ENCODE assay signal across 7 cellular contexts in the genomic region with DNA sequence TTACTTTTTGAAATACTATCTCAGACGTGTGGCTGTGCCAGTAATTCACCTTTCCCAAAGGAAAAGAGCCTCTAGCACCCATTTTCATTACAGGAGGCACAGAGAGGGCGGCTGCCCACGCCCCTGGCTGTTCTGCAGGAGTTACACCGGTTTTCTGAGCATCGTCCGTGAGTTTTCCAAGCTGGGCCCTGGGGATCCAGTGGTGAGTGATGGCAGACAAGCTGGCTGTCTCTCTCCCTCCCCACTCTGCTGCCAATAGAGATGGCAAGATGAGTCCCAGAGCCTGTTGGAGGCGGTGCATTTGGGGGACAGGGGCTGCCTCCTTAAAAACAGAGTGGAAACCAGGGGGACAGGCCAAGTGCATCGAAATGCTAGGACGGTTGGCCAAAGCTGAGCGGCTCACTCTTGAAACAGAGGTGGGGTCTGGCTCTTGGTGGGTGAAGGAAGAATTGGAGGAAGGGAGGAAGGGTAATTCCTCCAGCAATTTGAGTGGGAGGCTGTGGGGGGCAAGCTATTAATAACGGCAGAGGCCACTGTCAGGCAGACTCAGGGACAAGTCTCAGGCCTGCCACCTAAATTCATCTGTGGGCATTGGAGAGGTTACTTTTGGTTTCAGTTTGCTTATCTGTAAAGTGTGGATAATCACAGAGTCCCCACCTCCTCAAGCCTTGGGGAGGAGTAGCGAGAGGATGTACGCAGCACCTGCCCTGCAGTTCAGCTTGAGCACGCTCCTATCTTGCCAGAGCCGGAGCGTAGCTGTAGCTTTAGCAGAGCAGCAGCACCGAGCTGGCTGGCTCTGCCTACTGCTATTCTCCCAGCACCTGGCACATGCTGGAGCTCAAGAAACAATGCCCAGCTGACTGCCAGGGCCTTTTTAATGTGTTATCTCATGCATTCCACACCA. TPM values are rescaled to one million over a fixed set of nuclear protein-coding genes. Genes with fewer than 3 reads are reported as not detected.
A peak's percentile ranks its signal among the peaks of the same experiment; 100 is the strongest.
DNase-seq lines count a peak whose midpoint lies in the region; ATAC-seq and TF ChIP-seq lines count a peak whose summit lies in the region.

No MANE protein-coding gene starts in this region.

- no peaks in the 10 kb centered on the region for H3F3A ChIP-seq in PC-9 (ENCODE audit: insufficient read depth, low read depth)

- peak overlapping the region; percentile 44 for H3K4me3 Mint-ChIP-seq in activated naive CD8-positive, alpha-beta T cell

- no peaks in the 10 kb centered on the region for H3K36me3 ChIP-seq in Panc1 (ENCODE audit: control insufficient read depth, insufficient read depth, low read length)
- no peaks in the 10 kb centered on the region for H3K36me3 ChIP-seq in osteoblast (ENCODE audit: insufficient read depth, low read length)
- no peaks in the 10 kb centered on the region for H3K36me3 ChIP-seq in PC-9 (ENCODE audit: low read depth)

- H3K9me2 ChIP-seq in PC-9 (ENCODE audit: insufficient read depth) = no peaks in the 10 kb centered on the region

- no peaks in the 10 kb centered on the region for H3K9me3 ChIP-seq in Panc1 (ENCODE audit: control insufficient read depth, insufficient read depth, low read depth, low read length)
- no peaks in the 10 kb centered on the region for H3K9me3 ChIP-seq in osteoblast (ENCODE audit: low read depth, low read length)
- no peaks in the 10 kb centered on the region for H3K9me3 ChIP-seq in PC-9 (ENCODE audit: insufficient read depth, low read depth)

- H4K20me1 ChIP-seq in osteoblast (ENCODE audit: insufficient read depth, low read length) (no peaks in the 10 kb centered on the region), PC-9 (ENCODE audit: insufficient read depth) (no peaks in the 10 kb centered on the region)

- no peaks in the 10 kb centered on the region for H3K27me3 Mint-ChIP-seq in activated naive CD8-positive, alpha-beta T cell

- no peaks in the 10 kb centered on the region for H3K36me3 Mint-ChIP-seq in activated naive CD8-positive, alpha-beta T cell

- BruUV-seq in Panc1 (replicated peaks; lab: Mats Ljungman, UMichigan) (no TSS peak), PC-9 (replicated peaks; lab: Mats Ljungman, UMichigan) (no TSS peak)

- no peaks in the 10 kb centered on the region for H3K27me3 ChIP-seq in Panc1 (ENCODE audit: control insufficient read depth, insufficient read depth, low read length)
- no peaks in the 10 kb centered on the region for H3K27me3 ChIP-seq in osteoblast (ENCODE audit: insufficient read depth, low read length)
- peaks cover 3% of the 10 kb centered on the region; the same call in 1 of the 2 replicates for H3K27me3 ChIP-seq in PC-9 (ENCODE audit: insufficient read depth, low read depth)

- DNase-seq in Panc1 (ENCODE audit: low read depth, low spot score) = no peak
- no peak for DNase-seq in osteoblast (ENCODE audit: insufficient read length, low spot score, missing footprints)
- DNase-seq in PC-9 = no peak
- DNase-seq in coronary artery (ENCODE audit: low spot score) = no peak

- peak overlapping the region; percentile 93 for H3K27ac Mint-ChIP-seq in activated naive CD8-positive, alpha-beta T cell

- H2AFZ ChIP-seq in osteoblast (ENCODE audit: low read length) = peak overlapping the region; percentile 59
- no peak overlapping the region for H2AFZ ChIP-seq in PC-9

- intact Hi-C loops in Panc1 (cut with micrococcal nuclease; ENCODE audit: unreplicated experiment) = no loop called here
- intact Hi-C loops in PC-9 (cut with micrococcal nuclease; ENCODE audit: unreplicated experiment) = loop anchor here (5.0 kb wide), 3 partner anchors 179 to 609 kb away; no protein-coding TSS in a partner anchor

- H3K4me2 ChIP-seq in osteoblast (ENCODE audit: insufficient read depth, low read length) (peak overlapping the region; percentile 24), PC-9 (no peak overlapping the region)

- CTCF ChIA-PET in Panc1 (lab: Charles Lee) = interaction anchor here (0.6 to 6.9 kb wide), 2 partner anchors 59 to 72 kb away, joined by 5 to 113 read pairs; no protein-coding TSS in a partner anchor
- CTCF ChIA-PET in PC-9 (lab: Charles Lee) = no interaction called here

- H3K4me3 ChIP-seq in Panc1 (ENCODE audit: low read depth in 2 of 2, low read length in 2 of 2) = peak overlapping the region in 1 of 2 experiments; percentile 18; a peak in 1 of 4 replicates
- no peak overlapping the region for H3K4me3 ChIP-seq in osteoblast (ENCODE audit: insufficient read depth, low read length)
- H3K4me3 ChIP-seq in PC-9 = no peak overlapping the region
- H3K4me3 ChIP-seq in coronary artery = no peak overlapping the region

- no peaks in the 10 kb centered on the region for H3K9me3 Mint-ChIP-seq in activated naive CD8-positive, alpha-beta T cell (ENCODE audit: low read depth)

- peaks cover 43% of the 10 kb centered on the region for H3K4me1 Mint-ChIP-seq in activated naive CD8-positive, alpha-beta T cell (ENCODE audit: low read depth)

- ATAC-seq in GM18909 (IDR thresholded peaks at IDR 0.05; ENCODE audit: poor library complexity, unreplicated experiment) (peak; percentile 66), HG02938 (IDR thresholded peaks at IDR 0.05; ENCODE audit: unreplicated experiment) (peak; percentile 48), Panc1 (peak; percentile 14; the same call in 1 of the 2 replicates)

- H3K27ac ChIP-seq in Panc1 (ENCODE audit: low read length) (no peak overlapping the region), osteoblast (ENCODE audit: low read depth, low read length) (no peak overlapping the region), PC-9 (no peak overlapping the region), coronary artery (no peak overlapping the region)

- H3K4me1 ChIP-seq in Panc1 (ENCODE audit: control insufficient read depth, insufficient read depth, low read length) (peaks cover 6% of the 10 kb centered on the region), osteoblast (ENCODE audit: insufficient read depth, low read length) (no peaks in the 10 kb centered on the region), PC-9 (replicated peaks; ENCODE audit: insufficient read depth) (no peaks in the 10 kb centered on the region; the same call in 1 of the 2 replicates)

- in situ Hi-C loops in Panc1 (cut with HindIII; ENCODE audit: low pct_unique_long_range_greater_than_20kb, low sequenced_read_pairs) = no loop called here

- POLR2A ChIA-PET in Panc1 (lab: Charles Lee) (interaction anchor here (0.6 kb wide), 1 partner anchor 78 kb away, joined by 11 read pairs; no protein-coding TSS in a partner anchor), PC-9 (lab: Charles Lee; ENCODE audit: unreplicated experiment) (no interaction called here)

- TF ChIP-seq CTCF in Panc1 (IDR thresholded peaks at IDR 0.05) = no peak
- no peak for TF ChIP-seq CTCF in osteoblast (IDR thresholded peaks at IDR 0.05; ENCODE audit: extremely low read depth, low read depth, low read length)
- TF ChIP-seq CTCF in PC-9 (conservative IDR thresholded peaks at IDR 0.05) = no peak
- no peak for TF ChIP-seq CTCF in coronary artery (IDR thresholded peaks at IDR 0.05)

- H3K79me2 ChIP-seq in osteoblast (ENCODE audit: insufficient read depth, low read length) (no peaks in the 10 kb centered on the region), PC-9 (ENCODE audit: low read depth) (no peaks in the 10 kb centered on the region)

RNA-seq across cellular contexts. Expression of gene NOS2, which starts 7.5 kb away (rescaled TPM):
- total RNA-seq in Panc1 (2021; ENCODE audit: unreplicated experiment) (0.08 TPM), osteoblast (not detected in 2 replicates), PC-9 (2021) (not detected in 2 replicates)
- 0.07 TPM for polyA plus RNA-seq in Panc1 (2012; ENCODE audit: insufficient read length)

Comparison
In these comparisons a context has a peak if more than half of its experiments do, and no peak if none do; other contexts are left out.
1. ATAC-seq: peak in every context shown above with its lines; median percentile 66 in GM18909; 48 in HG02938; 14 in Panc1.